In the genomic region with DNA sequence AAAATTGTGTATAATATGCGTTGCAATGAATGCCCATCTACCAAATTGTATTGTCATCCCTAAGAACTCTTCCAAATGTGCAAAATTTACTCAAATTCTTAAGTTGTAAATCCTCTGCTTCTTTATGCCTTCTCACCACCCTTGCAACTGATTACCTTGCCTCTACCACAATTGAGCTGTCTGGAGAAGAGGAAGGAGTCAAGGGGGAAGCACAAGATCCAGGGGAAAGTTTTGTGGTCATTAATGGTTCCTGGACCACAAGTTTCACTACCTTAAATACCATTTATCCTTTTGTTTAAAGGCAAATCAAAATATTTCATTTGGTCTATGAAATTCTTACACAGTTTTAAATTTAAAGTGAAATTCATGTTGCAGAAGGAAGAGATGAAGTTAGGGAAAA, we compare ENCODE assay signal across 18 cellular contexts.
"Had no signal": no experiment of that assay in that cellular context is flagged by ENCODE, and none has a peak within 500 bp of the region (broad histone marks: within the 10 kb centered on the region; RNA-seq: fewer than 3 reads in every experiment).

No MANE protein-coding gene starts in this region.

- H3K36me3 ChIP-seq: lower lobe of right lung, sigmoid colon, thoracic aorta, upper lobe of left lung had no signal

- H3K4me3 ChIP-seq: heart right ventricle, lower lobe of right lung, sigmoid colon, smooth muscle cell, thoracic aorta, upper lobe of left lung had no signal

- H3K4me1 ChIP-seq: lower lobe of right lung, sigmoid colon, upper lobe of left lung had no signal

- H3K27me3 ChIP-seq: sigmoid colon, upper lobe of left lung had no signal

- ATAC-seq: heart right ventricle; left lobe of liver; natural killer cell; stimulated activated memory B cell treated with anti-CD40 and anti-IgM and Interleukin-4, amounts not matched to agents 10 μg/mL and 1 μg/mL and 100 μg/mL, for 72 hours had no signal

- H3K4me2 ChIP-seq: smooth muscle cell had no signal

- H3K27ac ChIP-seq: heart right ventricle, lower lobe of right lung, sigmoid colon, thoracic aorta, upper lobe of left lung had no signal

- DNase-seq: activated CD4-positive, alpha-beta T cell treated with anti-CD3 and anti-CD28 coated beads for 1 hour; activated CD4-positive, alpha-beta T cell treated with anti-CD3 and anti-CD28 coated beads, Interleukin-2, amount 50 U/mL, for 1 hour; activated gamma-delta T cell treated with Interleukin-2 at 50 U/mL for 16 hours; activated T-cell treated with anti-CD3 and anti-CD28 coated beads, Interleukin-2, amount 50 U/mL, for 1 hour; anterior cingulate cortex; effector CD8-positive, alpha-beta T cell; erythroblast; foreskin fibroblast; heart right ventricle; lower lobe of right lung; natural killer cell; sigmoid colon; stimulated activated CD4-positive, alpha-beta T cell treated with anti-CD3 and anti-CD28 coated beads, Interleukin-15, amount 100 ng/mL, for 24 hours; upper lobe of left lung had no signal
